Comparison of ENCODE assay signal across 8 cellular contexts in genomic region chr1:226029093-226029496, GRCh38. TPM values are rescaled to one million over a fixed set of nuclear protein-coding genes. Genes with fewer than 3 reads are reported as not detected.
DNase-seq lines count a peak whose midpoint lies in the region; ATAC-seq and TF ChIP-seq lines count a peak whose summit lies in the region.

No MANE protein-coding gene starts in this region.

- H3K27ac ChIP-seq in liver (ENCODE audit: low read depth in 1 of 2, low read length in 2 of 2) (peak overlapping the region; percentile 39 to 71), psoas muscle (no peak overlapping the region)

- H3K27me3 ChIP-seq in liver (ENCODE audit: control insufficient read depth in 4 of 4, insufficient read depth in 4 of 4, low read length in 3 of 4), result no peaks in the 10 kb centered on the region
- no peaks in the 10 kb centered on the region for H3K27me3 ChIP-seq in psoas muscle (ENCODE audit: insufficient read depth in 3 of 3, low read length in 2 of 3)

- no peak overlapping the region for H3K4me3 ChIP-seq in liver (ENCODE audit: low read depth in 1 of 3, low read length in 3 of 3)
- H3K4me3 ChIP-seq in psoas muscle, result no peak overlapping the region

- H3K4me1 ChIP-seq in liver (ENCODE audit: control insufficient read depth in 4 of 4, insufficient read depth in 4 of 4, low read length in 3 of 4) (peaks cover 2 to 15% (median 6%) of the 10 kb centered on the region in 4 donors), psoas muscle (no peaks in the 10 kb centered on the region)

- no peak overlapping the region for H3K9ac ChIP-seq in liver (ENCODE audit: low read depth in 1 of 2, low read length in 2 of 2)

- WGBS in liver, result 29% methylated on average over 7 of the region's 7 CpGs
- WGBS in psoas muscle, 3 donors, result 88 to 91% (median 89%) methylated on average over 7 of the region's 7 CpGs

- TF ChIP-seq CTCF in liver (IDR thresholded peaks at IDR 0.05; ENCODE audit: low read depth, low read length, missing input control), result no peak
- TF ChIP-seq CTCF in psoas muscle (IDR thresholded peaks at IDR 0.05), result no peak

- peak in 1 of 2 donors; percentile 41 for TF ChIP-seq RAD21 in liver (IDR thresholded peaks at IDR 0.05)

- DNase-seq in HuH-7.5 (ENCODE audit: low spot score), result peak; percentile 30
- DNase-seq in activated CD8-positive, alpha-beta memory T cell treated with anti-CD3 and anti-CD28 coated beads for 24 hours, result no peak
- no peak for DNase-seq in 8988T
- DNase-seq in AG20443 (ENCODE audit: low spot score), result no peak
- no peak for DNase-seq in psoas muscle

- peak; percentile 94 for ATAC-seq in GM18517 (IDR thresholded peaks at IDR 0.05; ENCODE audit: unreplicated experiment)
- ATAC-seq in HG02571 (IDR thresholded peaks at IDR 0.05; ENCODE audit: unreplicated experiment), result peak; percentile 86
- ATAC-seq in psoas muscle, result no peak

- H3K9me3 ChIP-seq in liver (ENCODE audit: control insufficient read depth in 4 of 4, low read length in 3 of 4), result no peaks in the 10 kb centered on the region
- H3K9me3 ChIP-seq in psoas muscle, result no peaks in the 10 kb centered on the region

- intact Hi-C loops in psoas muscle (cut with DNase I), result no loop called here

- H3K36me3 ChIP-seq in liver (ENCODE audit: control insufficient read depth in 4 of 4, insufficient read depth in 3 of 4, low read depth in 1 of 4, low read length in 3 of 4) (peaks cover 0 to 1% (median 0%) of the 10 kb centered on the region in 4 donors), psoas muscle (ENCODE audit: insufficient read depth in 1 of 2, low read depth in 1 of 2) (no peaks in the 10 kb centered on the region)

TF ChIP-seq in liver, 16 proteins besides CTCF, POLR2A, EP300 and RAD21:
- peak; percentile 51 for TF ChIP-seq HNF4G (IDR thresholded peaks at IDR 0.05)
- peak; percentile 12 for TF ChIP-seq NR2F2 (IDR thresholded peaks at IDR 0.05)
- TF ChIP-seq, protein P1, sequence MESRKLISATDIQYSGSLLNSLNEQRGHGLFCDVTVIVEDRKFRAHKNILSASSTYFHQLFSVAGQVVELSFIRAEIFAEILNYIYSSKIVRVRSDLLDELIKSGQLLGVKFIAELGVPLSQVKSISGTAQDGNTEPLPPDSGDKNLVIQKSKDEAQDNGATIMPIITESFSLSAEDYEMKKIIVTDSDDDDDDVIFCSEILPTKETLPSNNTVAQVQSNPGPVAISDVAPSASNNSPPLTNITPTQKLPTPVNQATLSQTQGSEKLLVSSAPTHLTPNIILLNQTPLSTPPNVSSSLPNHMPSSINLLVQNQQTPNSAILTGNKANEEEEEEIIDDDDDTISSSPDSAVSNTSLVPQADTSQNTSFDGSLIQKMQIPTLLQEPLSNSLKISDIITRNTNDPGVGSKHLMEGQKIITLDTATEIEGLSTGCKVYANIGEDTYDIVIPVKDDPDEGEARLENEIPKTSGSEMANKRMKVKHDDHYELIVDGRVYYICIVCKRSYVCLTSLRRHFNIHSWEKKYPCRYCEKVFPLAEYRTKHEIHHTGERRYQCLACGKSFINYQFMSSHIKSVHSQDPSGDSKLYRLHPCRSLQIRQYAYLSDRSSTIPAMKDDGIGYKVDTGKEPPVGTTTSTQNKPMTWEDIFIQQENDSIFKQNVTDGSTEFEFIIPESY (IDR thresholded peaks at IDR 0.05), result peak; percentile 33
- peak in 1 of 2 donors; percentile 81 for TF ChIP-seq JUND (IDR thresholded peaks at IDR 0.05)
- no peak for TF ChIP-seq TAF1 (conservative IDR thresholded peaks at IDR 0.05)
- TF ChIP-seq, protein P2, sequence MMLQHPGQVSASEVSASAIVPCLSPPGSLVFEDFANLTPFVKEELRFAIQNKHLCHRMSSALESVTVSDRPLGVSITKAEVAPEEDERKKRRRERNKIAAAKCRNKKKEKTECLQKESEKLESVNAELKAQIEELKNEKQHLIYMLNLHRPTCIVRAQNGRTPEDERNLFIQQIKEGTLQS (IDR thresholded peaks at IDR 0.05), result peak; percentile 18
- no peak for TF ChIP-seq FOXA2 (IDR thresholded peaks at IDR 0.05)
- TF ChIP-seq FOXA1 (IDR thresholded peaks at IDR 0.05), result no peak
- peak; percentile 84 to 85 for TF ChIP-seq HNF4A (conservative IDR thresholded peaks at IDR 0.05)
- TF ChIP-seq, protein P3, sequence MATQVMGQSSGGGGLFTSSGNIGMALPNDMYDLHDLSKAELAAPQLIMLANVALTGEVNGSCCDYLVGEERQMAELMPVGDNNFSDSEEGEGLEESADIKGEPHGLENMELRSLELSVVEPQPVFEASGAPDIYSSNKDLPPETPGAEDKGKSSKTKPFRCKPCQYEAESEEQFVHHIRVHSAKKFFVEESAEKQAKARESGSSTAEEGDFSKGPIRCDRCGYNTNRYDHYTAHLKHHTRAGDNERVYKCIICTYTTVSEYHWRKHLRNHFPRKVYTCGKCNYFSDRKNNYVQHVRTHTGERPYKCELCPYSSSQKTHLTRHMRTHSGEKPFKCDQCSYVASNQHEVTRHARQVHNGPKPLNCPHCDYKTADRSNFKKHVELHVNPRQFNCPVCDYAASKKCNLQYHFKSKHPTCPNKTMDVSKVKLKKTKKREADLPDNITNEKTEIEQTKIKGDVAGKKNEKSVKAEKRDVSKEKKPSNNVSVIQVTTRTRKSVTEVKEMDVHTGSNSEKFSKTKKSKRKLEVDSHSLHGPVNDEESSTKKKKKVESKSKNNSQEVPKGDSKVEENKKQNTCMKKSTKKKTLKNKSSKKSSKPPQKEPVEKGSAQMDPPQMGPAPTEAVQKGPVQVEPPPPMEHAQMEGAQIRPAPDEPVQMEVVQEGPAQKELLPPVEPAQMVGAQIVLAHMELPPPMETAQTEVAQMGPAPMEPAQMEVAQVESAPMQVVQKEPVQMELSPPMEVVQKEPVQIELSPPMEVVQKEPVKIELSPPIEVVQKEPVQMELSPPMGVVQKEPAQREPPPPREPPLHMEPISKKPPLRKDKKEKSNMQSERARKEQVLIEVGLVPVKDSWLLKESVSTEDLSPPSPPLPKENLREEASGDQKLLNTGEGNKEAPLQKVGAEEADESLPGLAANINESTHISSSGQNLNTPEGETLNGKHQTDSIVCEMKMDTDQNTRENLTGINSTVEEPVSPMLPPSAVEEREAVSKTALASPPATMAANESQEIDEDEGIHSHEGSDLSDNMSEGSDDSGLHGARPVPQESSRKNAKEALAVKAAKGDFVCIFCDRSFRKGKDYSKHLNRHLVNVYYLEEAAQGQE (IDR thresholded peaks at IDR 0.05), result peak; percentile 55
- TF ChIP-seq, protein P4, sequence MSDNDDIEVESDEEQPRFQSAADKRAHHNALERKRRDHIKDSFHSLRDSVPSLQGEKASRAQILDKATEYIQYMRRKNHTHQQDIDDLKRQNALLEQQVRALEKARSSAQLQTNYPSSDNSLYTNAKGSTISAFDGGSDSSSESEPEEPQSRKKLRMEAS (IDR thresholded peaks at IDR 0.05), result peak; percentile 34
- TF ChIP-seq GABPA (IDR thresholded peaks at IDR 0.05 in 1 of 2, conservative IDR thresholded peaks at IDR 0.05 in 1 of 2), result peak in 1 of 2 donors; percentile 38
- TF ChIP-seq EGR1 (IDR thresholded peaks at IDR 0.05; ENCODE audit: low read depth in 2 of 2), result peak in 1 of 2 donors; percentile 74
- peak; percentile 89 for TF ChIP-seq SP1 (IDR thresholded peaks at IDR 0.05)
- peak; percentile 59 for TF ChIP-seq YY1 (IDR thresholded peaks at IDR 0.05)
- peak; percentile 50 to 78 for TF ChIP-seq RXRA (IDR thresholded peaks at IDR 0.05)

RNA-seq across cellular contexts. Expression of gene SDE2, which starts 30.0 kb away (rescaled TPM):
- total RNA-seq in liver (10 to 100 TPM; 15.6 to 53.7 TPM), psoas muscle (10 to 100 TPM; 17.4 to 27.7 (median 22.1) TPM)
- polyA plus RNA-seq in liver (1 to 10 TPM; 4.7 to 6.5 TPM), psoas muscle (10 to 100 TPM in 1 of 3 donors, 1 to 10 TPM in 2; 8.1 to 19.5 (median 9.7) TPM)

RNA-seq across cellular contexts. Expression of gene H3-3A, which starts 33.4 kb away (rescaled TPM):
- 100 to 1,000 TPM in 1 of 2 donors, 10 to 100 TPM in 1; 76.6 to 338 TPM for total RNA-seq in liver
- polyA plus RNA-seq in liver, result 100 to 1,000 TPM; 188 to 190 TPM
- total RNA-seq in psoas muscle, result 100 to 1,000 TPM; 187 to 284 (median 210) TPM
- polyA plus RNA-seq in psoas muscle, result 100 to 1,000 TPM; 210 to 222 (median 210) TPM

Comparison
In these comparisons a context has a peak if more than half of its experiments do, and no peak if none do; other contexts are left out.
1. ATAC-seq: peak in GM18517 (single experiment) and HG02571 (single experiment); none in psoas muscle (0 of 4).